Comparison of ENCODE assay signal across 9 cellular contexts in genomic region chr1:114113801-114114750, GRCh38.
DNase-seq lines count a peak whose midpoint lies in the region; ATAC-seq lines count a peak whose summit lies in the region.
"Had no signal": no experiment of that assay in that cellular context is flagged by ENCODE, and none has a peak within 500 bp of the region (broad histone marks: within the 10 kb centered on the region; RNA-seq: fewer than 3 reads in every experiment).

No MANE protein-coding gene starts in this region.

- peaks cover 0 to 8% of the 10 kb centered on the region in 2 donors for H3K27me3 Mint-ChIP-seq in effector memory CD8-positive, alpha-beta T cell

- DNase-seq in NCI-H2029 treated with DMSO at 0.1 percent for 48 hours (lab: John Stamatoyannopoulos, UW) (peak; percentile 15), NCI-H2029 (lab: John Stamatoyannopoulos, UW) (no peak), NOMO-1 treated with dmso at 0.1 percent for 144 hours (lab: John Stamatoyannopoulos, UW; ENCODE audit: unreplicated experiment) (peak; percentile 90), pons (ENCODE audit: low spot score) (peak; percentile 76)
- no peak for DNase-seq in effector memory CD8-positive, alpha-beta T cell
- no peak for DNase-seq in activated CD8-positive, alpha-beta memory T cell treated with anti-CD3 and anti-CD28 coated beads, Interleukin-2, amount 50 U/mL, for 4 hours

- H3K9me3 Mint-ChIP-seq in effector memory CD8-positive, alpha-beta T cell: no peaks in the 10 kb centered on the region

- H3K36me3 Mint-ChIP-seq in effector memory CD8-positive, alpha-beta T cell (ENCODE audit: insufficient read depth): peaks cover 3% of the 10 kb centered on the region

- H3K27ac Mint-ChIP-seq in effector memory CD8-positive, alpha-beta T cell: peak overlapping the region; percentile 64 to 74

- no peak overlapping the region for H3K4me3 Mint-ChIP-seq in effector memory CD8-positive, alpha-beta T cell

- ATAC-seq in effector memory CD8-positive, alpha-beta T cell (replicated peaks): no peak
- ATAC-seq in HG03354 (IDR thresholded peaks at IDR 0.05; ENCODE audit: poor library complexity, severe bottlenecking, unreplicated experiment): no peak
- ATAC-seq in GM19467 (IDR thresholded peaks at IDR 0.05; ENCODE audit: unreplicated experiment): no peak
- ATAC-seq: gastrocnemius medialis had no signal

- peaks cover 12 to 15% of the 10 kb centered on the region in 2 donors for H3K4me1 Mint-ChIP-seq in effector memory CD8-positive, alpha-beta T cell (ENCODE audit: low read depth in 2 of 2)

Comparison
In these comparisons a context has a peak if more than half of its experiments do, and no peak if none do; other contexts are left out.
1. DNase-seq: peak in NCI-H2029 treated with DMSO at 0.1 percent for 48 hours (single experiment), NOMO-1 treated with dmso at 0.1 percent for 144 hours (single experiment) and pons (single experiment); none in NCI-H2029 (single experiment), effector memory CD8-positive, alpha-beta T cell (0 of 3) and activated CD8-positive, alpha-beta memory T cell treated with anti-CD3 and anti-CD28 coated beads, Interleukin-2, amount 50 U/mL, for 4 hours (single experiment).